Comparison of ENCODE assay signal across 13 cellular contexts in genomic region chr7:47195641-47196040, GRCh38.
A peak's percentile ranks its signal among the peaks of the same experiment; 100 is the strongest.
DNase-seq lines count a peak whose midpoint lies in the region; ATAC-seq, FAIRE-seq and TF ChIP-seq lines count a peak whose summit lies in the region.
"Had no signal": no experiment of that assay in that cellular context is flagged by ENCODE, and none has a peak within 500 bp of the region (broad histone marks: within the 10 kb centered on the region; RNA-seq: fewer than 3 reads in every experiment).

No MANE protein-coding gene starts in this region.

- no peak overlapping the region for H3K4me2 ChIP-seq in A549
- H3K4me2 ChIP-seq: BLaER1 treated with 17β-estradiol and CSF1 and Interleukin-3, amounts not matched to agents 10 nM and 100 nM had no signal

- H3K9me3 ChIP-seq in A549, result no peaks in the 10 kb centered on the region

- FAIRE-seq in A549 (lab: Jason Lieb, UNC), result no peak

- peaks cover 2% of the 10 kb centered on the region for H3K27me3 Mint-ChIP-seq in glutamatergic neuron (ENCODE audit: unreplicated experiment)
- H3K27me3 Mint-ChIP-seq: activated CD8-positive, alpha-beta memory T cell treated with anti-CD3 and anti-CD28 coated beads, Interleukin-2, amount 10 ng/mL, durations not matched to agents 7 days and 5 days had no signal

- CTCF ChIA-PET in A549 (lab: Yijun Ruan, JAX), result interaction anchor here (0.6 to 1.4 kb wide), 5 partner anchors 13 to 843 kb away, joined by 3 to 4 read pairs (median 3); no protein-coding TSS in a partner anchor

- TF ChIP-seq CTCF in A549 (IDR thresholded peaks at IDR 0.05) (no peak), GM12875 (IDR thresholded peaks at IDR 0.05; ENCODE audit: borderline replicate concordance, insufficient read depth, low read depth, low read length) (peak; percentile 18; the same call in 1 of the 2 replicates), glutamatergic neuron (IDR thresholded peaks at IDR 0.05; ENCODE audit: partially characterized antibody, unreplicated experiment) (peak; percentile 66)

- H3K27ac Mint-ChIP-seq in glutamatergic neuron (ENCODE audit: unreplicated experiment), result no peak overlapping the region
- H3K27ac Mint-ChIP-seq: activated CD8-positive, alpha-beta memory T cell treated with anti-CD3 and anti-CD28 coated beads, Interleukin-2, amount 10 ng/mL, durations not matched to agents 7 days and 5 days; activated naive CD4-positive, alpha-beta T cell treated with anti-CD3 and anti-CD28 coated beads, Interleukin-2, amount 50 U/mL, for 24 hours had no signal

- ATAC-seq in A549, result peak in 1 of 2 experiments; percentile 88; a peak in 3 of 6 replicates
- ATAC-seq: activated CD8-positive, alpha-beta memory T cell treated with anti-CD3 and anti-CD28 coated beads, Interleukin-2, amount 10 ng/mL, durations not matched to agents 7 days and 5 days had no signal

- no peak overlapping the region for H3K27ac ChIP-seq in A549
- H3K27ac ChIP-seq: BLaER1 treated with 17β-estradiol and CSF1 and Interleukin-3, amounts not matched to agents 10 nM and 100 nM; coronary artery had no signal

- H3K4me3 Mint-ChIP-seq in glutamatergic neuron (ENCODE audit: unreplicated experiment), result no peak overlapping the region
- H3K4me3 Mint-ChIP-seq: activated CD8-positive, alpha-beta memory T cell treated with anti-CD3 and anti-CD28 coated beads, Interleukin-2, amount 10 ng/mL, durations not matched to agents 7 days and 5 days; activated naive CD4-positive, alpha-beta T cell treated with anti-CD3 and anti-CD28 coated beads, Interleukin-2, amount 50 U/mL, for 24 hours had no signal

- H3K4me1 ChIP-seq in A549, result peaks cover 6% of the 10 kb centered on the region; the same call in 1 of the 3 replicates

- H3K4me3 ChIP-seq in A549, result no peak overlapping the region
- no peak overlapping the region for H3K4me3 ChIP-seq in GM12875 (ENCODE audit: low read depth, low read length)
- H3K4me3 ChIP-seq: BLaER1 treated with 17β-estradiol and CSF1 and Interleukin-3, amounts not matched to agents 10 nM and 100 nM; coronary artery had no signal

- H3K9me3 Mint-ChIP-seq in glutamatergic neuron (ENCODE audit: unreplicated experiment), result peaks cover under 1% of the 10 kb centered on the region
- H3K9me3 Mint-ChIP-seq: activated naive CD4-positive, alpha-beta T cell treated with anti-CD3 and anti-CD28 coated beads, Interleukin-2, amount 50 U/mL, for 24 hours had no signal

- in situ Hi-C loops in SK-MEL-5 (cut with HindIII; ENCODE audit: low pct_unique_long_range_greater_than_20kb, low sequenced_read_pairs), result no loop called here

- H3K36me3 Mint-ChIP-seq in glutamatergic neuron (ENCODE audit: unreplicated experiment), result peaks cover 9% of the 10 kb centered on the region
- H3K36me3 Mint-ChIP-seq: activated CD8-positive, alpha-beta memory T cell treated with anti-CD3 and anti-CD28 coated beads, Interleukin-2, amount 10 ng/mL, durations not matched to agents 7 days and 5 days; activated naive CD4-positive, alpha-beta T cell treated with anti-CD3 and anti-CD28 coated beads, Interleukin-2, amount 50 U/mL, for 24 hours had no signal

- H3K4me1 Mint-ChIP-seq in glutamatergic neuron (ENCODE audit: low read depth, unreplicated experiment), result peaks cover 15% of the 10 kb centered on the region
- H3K4me1 Mint-ChIP-seq: activated CD8-positive, alpha-beta memory T cell treated with anti-CD3 and anti-CD28 coated beads, Interleukin-2, amount 10 ng/mL, durations not matched to agents 7 days and 5 days; activated naive CD4-positive, alpha-beta T cell treated with anti-CD3 and anti-CD28 coated beads, Interleukin-2, amount 50 U/mL, for 24 hours had no signal

- no peak for TF ChIP-seq POLR2A in A549 (IDR thresholded peaks at IDR 0.05; ENCODE audit: low read length)

- TF ChIP-seq EP300 in A549 (IDR thresholded peaks at IDR 0.05), result no peak

- TF ChIP-seq RAD21 in A549 (conservative IDR thresholded peaks at IDR 0.05 in 1 of 2, IDR thresholded peaks at IDR 0.05 in 1 of 2), result no peak; a peak in 1 of 5 replicates

- DNase-seq in A549 (ENCODE audit: low read depth in 1 of 2, low spot score in 1 of 2) (peak; percentile 33 to 44), SK-MEL-5 (ENCODE audit: low read depth, low spot score) (peak; percentile 65), glutamatergic neuron (no peak), GM03348 (ENCODE audit: low spot score) (no peak), nucleus accumbens (lab: John Stamatoyannopoulos, UW) (no peak), GDM1 (lab: John Stamatoyannopoulos, UW) (no peak)
- DNase-seq in stimulated activated CD4-positive, alpha-beta T cell treated with anti-CD3 and anti-CD28 coated beads, Interleukin-1b, Interleukin-23, amount 100 ng/mL, for 48 hours, result no peak
- DNase-seq: activated CD8-positive, alpha-beta memory T cell treated with anti-CD3 and anti-CD28 coated beads, Interleukin-2, amount 10 ng/mL, durations not matched to agents 7 days and 5 days; T1000 had no signal

- POLR2A ChIA-PET in A549 (lab: Yijun Ruan, JAX), result no interaction called here

- 49% methylated on average over 6 of the region's 6 CpGs for WGBS in A549 (ENCODE audit: missing lambda C conversion rate)

TF ChIP-seq in A549, 52 proteins besides CTCF, POLR2A, EP300 and RAD21:
- TF ChIP-seq MAX (IDR thresholded peaks at IDR 0.05), result no peak
- TF ChIP-seq EHMT2 (IDR thresholded peaks at IDR 0.05; ENCODE audit: low read depth), result no peak
- no peak for TF ChIP-seq E2F6 (IDR thresholded peaks at IDR 0.05; ENCODE audit: borderline replicate concordance, low read depth)
- no peak for TF ChIP-seq POLR2AphosphoS2 (conservative IDR thresholded peaks at IDR 0.05; ENCODE audit: low read length)
- TF ChIP-seq KDM1A (IDR thresholded peaks at IDR 0.05; ENCODE audit: low read depth), result no peak
- TF ChIP-seq ELK1 (IDR thresholded peaks at IDR 0.05; ENCODE audit: low read depth, low read length), result no peak
TF ChIP-seq in A549: peak in this region for 0.

Comparison
In these comparisons a context has a peak if more than half of its experiments do, and no peak if none do; other contexts are left out.
1. DNase-seq: peak in A549 (2 of 2) and SK-MEL-5 (single experiment); none in glutamatergic neuron (single experiment), GM03348 (single experiment), stimulated activated CD4-positive, alpha-beta T cell treated with anti-CD3 and anti-CD28 coated beads, Interleukin-1b, Interleukin-23, amount 100 ng/mL, for 48 hours (single experiment), nucleus accumbens (0 of 56) and GDM1 (single experiment).